7 cellular contexts compared by ENCODE assay signal in the genomic region with DNA sequence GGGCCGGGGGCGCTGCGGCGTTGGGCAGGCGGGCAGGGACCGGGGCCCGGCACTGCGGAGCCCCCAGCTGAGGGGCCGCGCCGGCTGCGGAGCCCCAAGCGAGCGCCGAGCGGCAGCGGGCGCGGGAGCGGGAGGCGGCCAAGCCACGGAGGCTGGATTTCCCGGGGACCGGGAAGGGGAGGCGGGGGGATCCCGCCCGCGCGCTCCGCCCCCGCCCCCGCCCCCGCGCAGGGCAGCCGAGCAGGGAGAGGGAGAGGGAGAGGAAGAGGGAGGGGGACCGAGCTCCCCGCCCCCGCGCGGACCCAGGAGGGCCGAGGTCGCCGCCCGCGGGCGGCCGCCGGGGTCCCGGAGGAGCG. TPM values are rescaled to one million over a fixed set of nuclear protein-coding genes. Genes with fewer than 3 reads are reported as not detected.
DNase-seq lines count a peak whose midpoint lies in the region; FAIRE-seq and TF ChIP-seq lines count a peak whose summit lies in the region.

A gene with protein sequence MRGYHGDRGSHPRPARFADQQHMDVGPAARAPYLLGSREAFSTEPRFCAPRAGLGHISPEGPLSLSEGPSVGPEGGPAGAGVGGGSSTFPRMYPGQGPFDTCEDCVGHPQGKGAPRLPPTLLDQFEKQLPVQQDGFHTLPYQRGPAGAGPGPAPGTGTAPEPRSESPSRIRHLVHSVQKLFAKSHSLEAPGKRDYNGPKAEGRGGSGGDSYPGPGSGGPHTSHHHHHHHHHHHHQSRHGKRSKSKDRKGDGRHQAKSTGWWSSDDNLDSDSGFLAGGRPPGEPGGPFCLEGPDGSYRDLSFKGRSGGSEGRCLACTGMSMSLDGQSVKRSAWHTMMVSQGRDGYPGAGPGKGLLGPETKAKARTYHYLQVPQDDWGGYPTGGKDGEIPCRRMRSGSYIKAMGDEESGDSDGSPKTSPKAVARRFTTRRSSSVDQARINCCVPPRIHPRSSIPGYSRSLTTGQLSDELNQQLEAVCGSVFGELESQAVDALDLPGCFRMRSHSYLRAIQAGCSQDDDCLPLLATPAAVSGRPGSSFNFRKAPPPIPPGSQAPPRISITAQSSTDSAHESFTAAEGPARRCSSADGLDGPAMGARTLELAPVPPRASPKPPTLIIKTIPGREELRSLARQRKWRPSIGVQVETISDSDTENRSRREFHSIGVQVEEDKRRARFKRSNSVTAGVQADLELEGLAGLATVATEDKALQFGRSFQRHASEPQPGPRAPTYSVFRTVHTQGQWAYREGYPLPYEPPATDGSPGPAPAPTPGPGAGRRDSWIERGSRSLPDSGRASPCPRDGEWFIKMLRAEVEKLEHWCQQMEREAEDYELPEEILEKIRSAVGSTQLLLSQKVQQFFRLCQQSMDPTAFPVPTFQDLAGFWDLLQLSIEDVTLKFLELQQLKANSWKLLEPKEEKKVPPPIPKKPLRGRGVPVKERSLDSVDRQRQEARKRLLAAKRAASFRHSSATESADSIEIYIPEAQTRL (minus strand): TSS at position 154 of the 356 bp plus-strand sequence. CDS start 24,267 bp downstream, outside the sequence.

- no peaks in the 10 kb centered on the region for H3K79me2 ChIP-seq in mammary epithelial cell (ENCODE audit: insufficient read depth, low read length)
- H3K79me2 ChIP-seq in PC-9 (ENCODE audit: low read depth): no peaks in the 10 kb centered on the region

- H3K4me1 ChIP-seq in mammary epithelial cell (ENCODE audit: insufficient read depth, low read length) (peaks cover 11% of the 10 kb centered on the region), neuron (ENCODE audit: insufficient read depth, low read length) (peaks cover 11% of the 10 kb centered on the region), PC-9 (replicated peaks; ENCODE audit: insufficient read depth) (no peaks in the 10 kb centered on the region)

- H3K9ac ChIP-seq in mammary epithelial cell (ENCODE audit: insufficient read depth, low read length): no peak within 1 kb of the TSS

- POLR2A ChIA-PET in PC-9 (lab: Charles Lee; ENCODE audit: unreplicated experiment): no interaction called here

- H4K20me1 ChIP-seq in mammary epithelial cell (ENCODE audit: insufficient read depth, low read length) (peaks cover 3% of the 10 kb centered on the region), PC-9 (ENCODE audit: insufficient read depth) (no peaks in the 10 kb centered on the region)

- WGBS in mammary epithelial cell (ENCODE audit: low coverage, missing lambda C conversion rate): no CpG with 5 or more reads among the region's 50 CpGs

- DNase-seq in GM10266 (ENCODE audit: extremely low spot score): peak; percentile 56
- DNase-seq in NCI-H2196 treated with DMSO at 0.1 percent for 48 hours (lab: John Stamatoyannopoulos, UW; ENCODE audit: unreplicated experiment): peak; percentile 27
- no peak for DNase-seq in mammary epithelial cell
- no peak for DNase-seq in HT-29 (ENCODE audit: low spot score)
- no peak for DNase-seq in PC-9
- no peak for DNase-seq in HTR-8/SVneo (ENCODE audit: insufficient read length, low spot score)

- in situ Hi-C loops in mammary epithelial cell (cut with MboI; ENCODE audit: low sequenced_read_pairs in 2 of 2): no loop called here

- no peaks in the 10 kb centered on the region for H3F3A ChIP-seq in PC-9 (ENCODE audit: insufficient read depth, low read depth)

- H3K36me3 ChIP-seq in mammary epithelial cell (ENCODE audit: insufficient read depth, low read length) (no peaks in the 10 kb centered on the region), neuron (ENCODE audit: insufficient read depth, low read length) (no peaks in the 10 kb centered on the region), PC-9 (ENCODE audit: low read depth) (no peaks in the 10 kb centered on the region)

- peak within 1 kb of the TSS in 1 of 3 experiments; percentile 2 for H3K4me3 ChIP-seq in mammary epithelial cell (replicated peaks in 1 of 3; ENCODE audit: insufficient read depth in 1 of 3, low read depth in 2 of 3, low read length in 3 of 3)
- H3K4me3 ChIP-seq in neuron (ENCODE audit: low read length): peak within 1 kb of the TSS; percentile 37
- H3K4me3 ChIP-seq in PC-9: no peak within 1 kb of the TSS

- no peak for TF ChIP-seq CTCF in GM10266 (IDR thresholded peaks at IDR 0.05; ENCODE audit: control insufficient read depth, insufficient read depth, low read depth, missing control alignments)
- TF ChIP-seq CTCF in mammary epithelial cell (conservative IDR thresholded peaks at IDR 0.05 in 1 of 2, IDR thresholded peaks at IDR 0.05 in 1 of 2; ENCODE audit: extremely low read depth in 1 of 2, insufficient read depth in 1 of 2, low read depth in 1 of 2, low read length in 2 of 2): no peak
- no peak for TF ChIP-seq CTCF in PC-9 (conservative IDR thresholded peaks at IDR 0.05)

- dilution Hi-C loops in mammary epithelial cell (cut with HindIII; ENCODE audit: low sequenced_read_pairs): loop anchor here (5.0 kb wide), 1 partner anchor 62 kb away; no protein-coding TSS in a partner anchor

- H3K4me2 ChIP-seq in mammary epithelial cell (ENCODE audit: insufficient read depth, low read depth, low read length) (peak within 1 kb of the TSS; percentile 73), PC-9 (no peak within 1 kb of the TSS)

- H3K9me2 ChIP-seq in PC-9 (ENCODE audit: insufficient read depth): no peaks in the 10 kb centered on the region

- CTCF ChIA-PET in mammary epithelial cell (lab: Charles Lee; ENCODE audit: low non-redundant PET) (no interaction called here), PC-9 (lab: Charles Lee) (no interaction called here)

- peaks cover 24% of the 10 kb centered on the region for H3K27me3 ChIP-seq in mammary epithelial cell (ENCODE audit: insufficient read depth, low read length)
- H3K27me3 ChIP-seq in neuron (ENCODE audit: insufficient read depth, low read length): peaks cover 31% of the 10 kb centered on the region
- peaks cover 41% of the 10 kb centered on the region for H3K27me3 ChIP-seq in PC-9 (ENCODE audit: insufficient read depth, low read depth)

- H2AFZ ChIP-seq in mammary epithelial cell (ENCODE audit: low read depth, low read length) (no peak within 1 kb of the TSS), neuron (ENCODE audit: low read depth, low read length) (peak within 1 kb of the TSS; percentile 87), PC-9 (no peak within 1 kb of the TSS)

- no peak for FAIRE-seq in HTR-8/SVneo (lab: Jason Lieb, UNC)

- no peaks in the 10 kb centered on the region for H3K9me3 ChIP-seq in mammary epithelial cell (replicated peaks; ENCODE audit: insufficient read depth, low read length)
- H3K9me3 ChIP-seq in neuron (ENCODE audit: low read length): no peaks in the 10 kb centered on the region
- no peaks in the 10 kb centered on the region for H3K9me3 ChIP-seq in PC-9 (ENCODE audit: insufficient read depth, low read depth)

- no peak within 1 kb of the TSS for H3K27ac ChIP-seq in mammary epithelial cell (ENCODE audit: insufficient read depth, low read depth, low read length)
- no peak within 1 kb of the TSS for H3K27ac ChIP-seq in PC-9

- intact Hi-C loops in mammary epithelial cell (cut with micrococcal nuclease): no loop called here
- intact Hi-C loops in PC-9 (cut with micrococcal nuclease; ENCODE audit: unreplicated experiment): no loop called here

- no TSS peak for BruUV-seq in mammary epithelial cell (replicated peaks; lab: Mats Ljungman, UMichigan)
- no TSS peak for BruUV-seq in PC-9 (replicated peaks; lab: Mats Ljungman, UMichigan)

RNA-seq across cellular contexts. Expression of the gene that starts here (rescaled TPM):
- total RNA-seq in mammary epithelial cell (under 1 TPM in 1 of 2 donors, not detected in 1; 0.31 TPM), PC-9 (2021) (not detected in 2 replicates)
- polyA plus RNA-seq in mammary epithelial cell: 0.02 TPM
- not detected for polyA minus RNA-seq in mammary epithelial cell
- total RNA-seq in HT-29 (2014; rRNA removed; shearing (Covaris generic)): 0.44 TPM in 1 of 2 replicates, not detected in the other

Comparison
In these comparisons a context has a peak if more than half of its experiments do, and no peak if none do; other contexts are left out.
1. DNase-seq: peak in GM10266 (single experiment) and NCI-H2196 treated with DMSO at 0.1 percent for 48 hours (single experiment); none in mammary epithelial cell (single experiment), HT-29 (single experiment), PC-9 (0 of 2) and HTR-8/SVneo (single experiment).